16 cellular contexts compared by ENCODE assay signal in genomic region chr7:66748791-66749190, GRCh38. TPM values are rescaled to one million over a fixed set of nuclear protein-coding genes. Genes with fewer than 3 reads are reported as not detected.
A peak's percentile ranks its signal among the peaks of the same experiment; 100 is the strongest.
DNase-seq lines count a peak whose midpoint lies in the region; ATAC-seq, FAIRE-seq and TF ChIP-seq lines count a peak whose summit lies in the region.
"Had no signal": no experiment of that assay in that cellular context is flagged by ENCODE, and none has a peak within 500 bp of the region (broad histone marks: within the 10 kb centered on the region; RNA-seq: fewer than 3 reads in every experiment).

No MANE protein-coding gene starts in this region.

- H3K4me3 ChIP-seq in LNCaP clone FGC (ENCODE audit: low read depth, low read length) (no peak overlapping the region), astrocyte (ENCODE audit: insufficient read depth, low read depth, low read length) (no peak overlapping the region), left lung (no peak overlapping the region), ovary (no peak overlapping the region)
- H3K4me3 ChIP-seq: smooth muscle cell had no signal

- H3K27me3 Mint-ChIP-seq in astrocyte (ENCODE audit: low read depth, unreplicated experiment) (no peaks in the 10 kb centered on the region), Calu3 (ENCODE audit: unreplicated experiment) (no peaks in the 10 kb centered on the region)
- H3K27me3 Mint-ChIP-seq in stimulated activated memory B cell treated with anti-CD40 and anti-IgM and Interleukin-4, amounts not matched to agents 10 μg/mL and 1 μg/mL and 100 μg/mL, for 72 hours: no peaks in the 10 kb centered on the region

- H3K9me3 Mint-ChIP-seq in astrocyte (ENCODE audit: unreplicated experiment) (no peaks in the 10 kb centered on the region), Calu3 (ENCODE audit: low read depth, unreplicated experiment) (no peaks in the 10 kb centered on the region)
- H3K9me3 Mint-ChIP-seq in stimulated activated memory B cell treated with anti-CD40 and anti-IgM and Interleukin-4, amounts not matched to agents 10 μg/mL and 1 μg/mL and 100 μg/mL, for 72 hours: no peaks in the 10 kb centered on the region

- H3K27me3 ChIP-seq in astrocyte (ENCODE audit: insufficient read depth, low read length) (no peaks in the 10 kb centered on the region), left lung (no peaks in the 10 kb centered on the region), ovary (no peaks in the 10 kb centered on the region)

- DNase-seq in LNCaP clone FGC (ENCODE audit: low read depth) (peak; percentile 45), astrocyte (ENCODE audit: low read depth) (no peak), left lung (peak in 1 of 2 donors; percentile 62), ovary (no peak), Calu3 (no peak), NCI-H446 (lab: John Stamatoyannopoulos, UW) (no peak), NCI-H1930 (lab: John Stamatoyannopoulos, UW) (no peak)
- DNase-seq: activated CD8-positive, alpha-beta memory T cell treated with anti-CD3 and anti-CD28 coated beads for 24 hours; activated effector memory CD4-positive, alpha-beta T cell treated with anti-CD3 and anti-CD28 coated beads, Interleukin-2, amount 50 U/mL, for 16 hours; NCI-H446 treated with DMSO at 0.1 percent for 48 hours; PC-3 had no signal

- H3K36me3 Mint-ChIP-seq in astrocyte (ENCODE audit: low read depth, unreplicated experiment) (peaks cover 6% of the 10 kb centered on the region), Calu3 (ENCODE audit: insufficient read depth, unreplicated experiment) (no peaks in the 10 kb centered on the region)
- H3K36me3 Mint-ChIP-seq in stimulated activated memory B cell treated with anti-CD40 and anti-IgM and Interleukin-4, amounts not matched to agents 10 μg/mL and 1 μg/mL and 100 μg/mL, for 72 hours: peaks cover 8% of the 10 kb centered on the region

- H3K4me2 ChIP-seq in astrocyte (ENCODE audit: low read length): no peak overlapping the region

- no peak for FAIRE-seq in astrocyte (lab: Jason Lieb, UNC)
- FAIRE-seq: GM12891 had no signal

- TF ChIP-seq CTCF in LNCaP clone FGC (IDR thresholded peaks at IDR 0.05; ENCODE audit: control insufficient read depth, extremely low read depth, insufficient read depth) (no peak), astrocyte (IDR thresholded peaks at IDR 0.05; ENCODE audit: insufficient read depth, low read depth, low read length) (no peak), left lung (IDR thresholded peaks at IDR 0.05) (no peak), ovary (IDR thresholded peaks at IDR 0.05) (no peak), Calu3 (IDR thresholded peaks at IDR 0.05; ENCODE audit: unreplicated experiment) (no peak)

- ATAC-seq in left lung: peak; percentile 82
- ATAC-seq in stimulated activated memory B cell treated with anti-CD40 and anti-IgM and Interleukin-4, amounts not matched to agents 10 μg/mL and 1 μg/mL and 100 μg/mL, for 72 hours: no peak
- ATAC-seq: PC-3 had no signal

- H3K4me1 ChIP-seq in astrocyte (ENCODE audit: insufficient read depth, low read length) (peaks cover 4% of the 10 kb centered on the region), left lung (peaks cover 3 to 35% of the 10 kb centered on the region in 2 donors), ovary (ENCODE audit: insufficient read depth) (peaks cover 6% of the 10 kb centered on the region)

- no peaks in the 10 kb centered on the region for H3K36me3 ChIP-seq in astrocyte (ENCODE audit: insufficient read depth, low read length)
- H3K36me3 ChIP-seq in left lung: peaks cover 0 to under 1% of the 10 kb centered on the region in 2 donors
- no peaks in the 10 kb centered on the region for H3K36me3 ChIP-seq in ovary

- H3K4me3 Mint-ChIP-seq in astrocyte (ENCODE audit: unreplicated experiment) (no peak overlapping the region), Calu3 (ENCODE audit: low read depth, unreplicated experiment) (no peak overlapping the region)
- H3K4me3 Mint-ChIP-seq in stimulated activated memory B cell treated with anti-CD40 and anti-IgM and Interleukin-4, amounts not matched to agents 10 μg/mL and 1 μg/mL and 100 μg/mL, for 72 hours: no peak overlapping the region

- peaks cover 80% of the 10 kb centered on the region for H4K20me1 ChIP-seq in astrocyte (ENCODE audit: insufficient read depth, low read length)

- H3K4me1 Mint-ChIP-seq in astrocyte (ENCODE audit: low read depth, unreplicated experiment) (peaks cover 23% of the 10 kb centered on the region), Calu3 (ENCODE audit: low read depth, unreplicated experiment) (no peaks in the 10 kb centered on the region)
- peaks cover 57% of the 10 kb centered on the region for H3K4me1 Mint-ChIP-seq in stimulated activated memory B cell treated with anti-CD40 and anti-IgM and Interleukin-4, amounts not matched to agents 10 μg/mL and 1 μg/mL and 100 μg/mL, for 72 hours

- TF ChIP-seq EP300 in ovary (IDR thresholded peaks at IDR 0.05): no peak

- peak overlapping the region; percentile 3 for H3K9ac ChIP-seq in astrocyte (ENCODE audit: low read length)

- CTCF ChIA-PET in Calu3 (lab: Charles Lee): no interaction called here

- H3K27ac ChIP-seq in astrocyte (ENCODE audit: low read depth, low read length): no peak overlapping the region
- peak overlapping the region in 1 of 2 donors; percentile 18 for H3K27ac ChIP-seq in left lung
- H3K27ac ChIP-seq in ovary: no peak overlapping the region
- H3K27ac ChIP-seq: C4-2B, HL-60 had no signal

- intact Hi-C loops in left lung (cut with DNase I) (no loop called here), ovary (cut with DNase I) (no loop called here), Calu3 (cut with micrococcal nuclease; ENCODE audit: unreplicated experiment) (no loop called here)

- peaks cover 97% of the 10 kb centered on the region for H3K79me2 ChIP-seq in astrocyte (ENCODE audit: insufficient read depth, low read length)

- 27 to 56% (median 30%) methylated on average over 4 of the region's 4 CpGs for WGBS in ovary, 3 donors

- H3K9me3 ChIP-seq in astrocyte (ENCODE audit: insufficient read depth, low read depth, low read length) (no peaks in the 10 kb centered on the region), left lung (no peaks in the 10 kb centered on the region), ovary (no peaks in the 10 kb centered on the region)

- H2AFZ ChIP-seq in astrocyte (ENCODE audit: low read depth, low read length): no peak overlapping the region

- no peak for TF ChIP-seq POLR2A in ovary (IDR thresholded peaks at IDR 0.05)

- no peak overlapping the region for H3K27ac Mint-ChIP-seq in astrocyte (ENCODE audit: unreplicated experiment)
- H3K27ac Mint-ChIP-seq in stimulated activated memory B cell treated with anti-CD40 and anti-IgM and Interleukin-4, amounts not matched to agents 10 μg/mL and 1 μg/mL and 100 μg/mL, for 72 hours: peak overlapping the region; percentile 55
- H3K27ac Mint-ChIP-seq in Calu3 (ENCODE audit: unreplicated experiment): no peak overlapping the region

- BruUV-seq in Calu3 (replicated peaks; lab: Mats Ljungman, UMichigan): no TSS peak

RNA-seq across cellular contexts. Expression of gene RABGEF1, which starts 8.3 kb away (rescaled TPM):
- total RNA-seq in astrocyte (31.4 and 33.2 TPM in 2 replicates), left lung (10 to 100 TPM; 22.5 to 22.7 TPM), ovary (10 to 100 TPM; 22.2 to 29.9 (median 25.4) TPM), Calu3 (2022) (12.2 and 14.2 TPM in 2 replicates)
- polyA plus RNA-seq in ovary: 10 to 100 TPM; 13.1 to 28.0 TPM
